27 cellular contexts compared by ENCODE assay signal in genomic region chr13:112185466-112185865, GRCh38.
"Had no signal": no experiment of that assay in that cellular context is flagged by ENCODE, and none has a peak within 500 bp of the region (broad histone marks: within the 10 kb centered on the region; RNA-seq: fewer than 3 reads in every experiment).

No MANE protein-coding gene starts in this region.

- H3K9ac ChIP-seq: parathyroid adenoma had no signal

- H3K36me3 Mint-ChIP-seq: naive thymus-derived CD4-positive, alpha-beta T cell; natural killer cell treated with Interleukin-12 subunit alpha and Interleukin-12 subunit beta and Interleukin-15 and Interleukin-18, amount 100 ng/mL, for 72 hours; stimulated activated memory B cell treated with anti-CD40 and anti-IgM and Interleukin-4, amounts not matched to agents 10 μg/mL and 1 μg/mL and 100 μg/mL, for 72 hours; type B pancreatic cell had no signal

- H3K36me3 ChIP-seq: left ventricle myocardium inferior, neutrophil, right atrium auricular region, right lobe of liver, tibial nerve, uterus had no signal

- ATAC-seq: mucosa of descending colon; naive thymus-derived CD4-positive, alpha-beta T cell; natural killer cell treated with Interleukin-12 subunit alpha and Interleukin-12 subunit beta and Interleukin-15 and Interleukin-18, amount 100 ng/mL, for 72 hours; right lobe of liver; stimulated activated memory B cell treated with anti-CD40 and anti-IgM and Interleukin-4, amounts not matched to agents 10 μg/mL and 1 μg/mL and 100 μg/mL, for 72 hours; stimulated activated naive CD8-positive, alpha-beta T cell treated with anti-CD3 and anti-CD28 coated beads, Interleukin-15, amount 100 ng/mL, for 72 hours had no signal

- H3K27me3 ChIP-seq: hepatocyte, neutrophil, right atrium auricular region, right lobe of liver, uterus had no signal

- DNase-seq: islet precursor cell; left ventricle myocardium inferior; mesendoderm; midbrain; mucosa of descending colon; naive thymus-derived CD4-positive, alpha-beta T cell; occipital lobe; stimulated activated CD4-positive, alpha-beta T cell treated with anti-CD3 and anti-CD28 coated beads, Interleukin-1b, Interleukin-23, amount 100 ng/mL, for 48 hours; stimulated activated CD4-positive, alpha-beta T cell treated with anti-CD3 and anti-CD28 coated beads, Interleukin-2, amount 100 ng/mL, for 48 hours; stimulated activated CD4-positive, alpha-beta T cell treated with anti-CD3 and anti-CD28 coated beads, Interleukin-4, amount 100 ng/mL, for 4 hours; stimulated activated CD8-positive, alpha-beta memory T cell treated with anti-CD3 and anti-CD28 coated beads, Interleukin-4, amount 100 ng/mL, for 48 hours; stimulated activated naive CD4-positive, alpha-beta T cell treated with Interleukin-2 at 50 U/mL for 16 hours; stimulated activated naive CD8-positive, alpha-beta T cell treated with anti-CD3 and anti-CD28 coated beads, Interleukin-15, amount 100 ng/mL, for 72 hours; substantia nigra; uterus had no signal

- H3K27ac ChIP-seq: hepatocyte, left ventricle myocardium inferior, neutrophil, parathyroid adenoma, right atrium auricular region, right lobe of liver, tibial nerve, uterus had no signal

- H3K4me2 ChIP-seq: hepatocyte, smooth muscle cell had no signal

- H3K9me3 ChIP-seq: mucosa of descending colon, neutrophil, right atrium auricular region, right lobe of liver, uterus had no signal

- H3K27me3 Mint-ChIP-seq: stimulated activated memory B cell treated with anti-CD40 and anti-IgM and Interleukin-4, amounts not matched to agents 10 μg/mL and 1 μg/mL and 100 μg/mL, for 72 hours had no signal

- H3K4me3 ChIP-seq: hepatocyte, left ventricle myocardium inferior, lung, mucosa of descending colon, right atrium auricular region, right lobe of liver, smooth muscle cell, tibial nerve, uterus had no signal

- H3K4me1 ChIP-seq: left ventricle myocardium inferior, parathyroid adenoma, right atrium auricular region, tibial nerve, uterus had no signal

- H3K4me1 Mint-ChIP-seq: stimulated activated memory B cell treated with anti-CD40 and anti-IgM and Interleukin-4, amounts not matched to agents 10 μg/mL and 1 μg/mL and 100 μg/mL, for 72 hours; stimulated activated naive CD8-positive, alpha-beta T cell treated with anti-CD3 and anti-CD28 coated beads, Interleukin-15, amount 100 ng/mL, for 72 hours had no signal

- H3K4me3 Mint-ChIP-seq: naive thymus-derived CD4-positive, alpha-beta T cell; natural killer cell treated with Interleukin-12 subunit alpha and Interleukin-12 subunit beta and Interleukin-15 and Interleukin-18, amount 100 ng/mL, for 72 hours; stimulated activated memory B cell treated with anti-CD40 and anti-IgM and Interleukin-4, amounts not matched to agents 10 μg/mL and 1 μg/mL and 100 μg/mL, for 72 hours; stimulated activated naive CD8-positive, alpha-beta T cell treated with anti-CD3 and anti-CD28 coated beads, Interleukin-15, amount 100 ng/mL, for 72 hours; type B pancreatic cell had no signal

- H3K9me3 Mint-ChIP-seq: natural killer cell treated with Interleukin-12 subunit alpha and Interleukin-12 subunit beta and Interleukin-15 and Interleukin-18, amount 100 ng/mL, for 72 hours; stimulated activated naive CD8-positive, alpha-beta T cell treated with anti-CD3 and anti-CD28 coated beads, Interleukin-15, amount 100 ng/mL, for 72 hours; type B pancreatic cell had no signal

- H3K27ac Mint-ChIP-seq: naive thymus-derived CD4-positive, alpha-beta T cell; natural killer cell treated with Interleukin-12 subunit alpha and Interleukin-12 subunit beta and Interleukin-15 and Interleukin-18, amount 100 ng/mL, for 72 hours; progenitor cell of endocrine pancreas; stimulated activated memory B cell treated with anti-CD40 and anti-IgM and Interleukin-4, amounts not matched to agents 10 μg/mL and 1 μg/mL and 100 μg/mL, for 72 hours; stimulated activated naive CD8-positive, alpha-beta T cell treated with anti-CD3 and anti-CD28 coated beads, Interleukin-15, amount 100 ng/mL, for 72 hours; type B pancreatic cell had no signal
